ENCODE assay signal across 15 cellular contexts in the genomic region with DNA sequence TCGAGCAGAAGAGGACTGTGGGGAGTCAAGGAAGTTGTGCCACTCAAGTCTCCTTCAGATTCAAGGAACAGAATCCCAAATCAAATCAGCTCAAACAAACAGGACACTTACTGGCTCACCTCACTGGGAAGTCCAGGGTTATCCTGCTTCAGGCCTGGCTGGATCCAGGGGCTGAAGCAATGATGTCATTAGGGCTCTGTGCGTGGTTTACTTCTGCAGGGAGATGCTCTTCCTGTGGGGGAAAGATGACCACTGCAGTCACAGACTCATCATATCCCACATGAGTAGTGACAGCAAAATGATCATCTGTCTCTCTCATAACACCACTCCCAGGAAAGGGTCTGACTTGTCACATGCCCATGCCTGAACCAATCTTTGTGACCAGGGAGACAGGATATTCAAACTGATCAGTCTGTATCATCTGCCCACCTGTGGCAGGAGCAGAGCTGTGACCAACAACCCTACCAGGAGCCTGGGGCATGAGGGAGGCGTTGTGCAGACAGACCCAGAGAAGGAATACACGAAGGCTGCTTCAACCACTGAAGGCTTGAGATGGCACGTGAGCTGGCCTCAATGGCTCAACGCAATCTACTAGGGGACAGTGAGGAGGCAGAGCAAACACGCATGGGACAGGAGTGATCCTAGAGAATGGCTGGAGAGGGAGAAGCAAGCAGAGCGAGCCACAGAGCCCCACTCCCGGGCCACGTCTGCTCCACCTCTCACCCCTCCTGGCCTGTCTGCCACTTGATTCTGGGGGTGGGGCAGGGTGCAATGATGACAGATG. TPM values are rescaled to one million over a fixed set of nuclear protein-coding genes. Genes with fewer than 3 reads are reported as not detected.
DNase-seq lines count a peak whose midpoint lies in the region; ATAC-seq and TF ChIP-seq lines count a peak whose summit lies in the region.
"Had no signal": no experiment of that assay in that cellular context is flagged by ENCODE, and none has a peak within 500 bp of the region (broad histone marks: within the 10 kb centered on the region; RNA-seq: fewer than 3 reads in every experiment).

No MANE protein-coding gene starts in this region.

- H2BK15ac ChIP-seq in H9 (ENCODE audit: low read depth, low read length) (no peak overlapping the region), mesenchymal stem cell (ENCODE audit: low read depth, poor library complexity, severe bottlenecking) (no peak overlapping the region)

- no CpG with 5 or more reads among the region's 10 CpGs for WGBS in H9 (ENCODE audit: extremely low coverage, insufficient read length, low lambda C conversion rate)
- WGBS in mesenchymal stem cell, result 94% methylated on average over 8 of the region's 10 CpGs
- WGBS in ovary, 3 donors, result 82 to 89% (median 88%) methylated on average over 10 of the region's 10 CpGs

- H3K4me1 Mint-ChIP-seq in H9, result peaks cover 21 to 22% of the 10 kb centered on the region in 2 experiments
- no peaks in the 10 kb centered on the region for H3K4me1 Mint-ChIP-seq in activated naive CD8-positive, alpha-beta T cell treated with anti-CD3 and anti-CD28 coated beads, Interleukin-2, amount 50 U/mL, for 24 hours
- peaks cover 17% of the 10 kb centered on the region for H3K4me1 Mint-ChIP-seq in osteocyte (ENCODE audit: unreplicated experiment)
- H3K4me1 Mint-ChIP-seq: CD14-positive monocyte had no signal

- TF ChIP-seq POLR2A in ovary (IDR thresholded peaks at IDR 0.05), result no peak

- H2AK5ac ChIP-seq in H9 (ENCODE audit: insufficient read length, low read length), result no peak overlapping the region
- no peak overlapping the region for H2AK5ac ChIP-seq in mesenchymal stem cell (ENCODE audit: low read length, severe bottlenecking)

- no peak overlapping the region for H4K91ac ChIP-seq in H9 (ENCODE audit: insufficient read length, low read depth, low read length)
- no peak overlapping the region for H4K91ac ChIP-seq in mesenchymal stem cell (ENCODE audit: low read length)

- no peak for ATAC-seq in RWPE2 (ENCODE audit: low read depth)
- ATAC-seq in activated naive CD8-positive, alpha-beta T cell treated with anti-CD3 and anti-CD28 coated beads, Interleukin-2, amount 50 U/mL, for 24 hours, result no peak
- ATAC-seq: CD8-positive, alpha-beta T cell had no signal

- H3K79me1 ChIP-seq in H9 (ENCODE audit: insufficient read depth, low read depth, low read length, poor library complexity, severe bottlenecking) (no peaks in the 10 kb centered on the region), mesenchymal stem cell (replicated peaks; ENCODE audit: low read length, poor library complexity, severe bottlenecking) (no peaks in the 10 kb centered on the region)

- H3K4me3 Mint-ChIP-seq in H9 (no peak overlapping the region), osteocyte (ENCODE audit: unreplicated experiment) (no peak overlapping the region)
- no peak overlapping the region for H3K4me3 Mint-ChIP-seq in activated naive CD8-positive, alpha-beta T cell treated with anti-CD3 and anti-CD28 coated beads, Interleukin-2, amount 50 U/mL, for 24 hours
- H3K4me3 Mint-ChIP-seq: CD14-positive monocyte; CD8-positive, alpha-beta T cell had no signal

- H2AFZ ChIP-seq in H9 (ENCODE audit: low read length) (no peak overlapping the region), mesenchymal stem cell (ENCODE audit: low read depth, low read length) (no peak overlapping the region)

- H3K23ac ChIP-seq in H9 (ENCODE audit: insufficient read length, low read depth, low read length) (no peak overlapping the region), mesenchymal stem cell (ENCODE audit: low read length in 2 of 2) (no peak overlapping the region)

- no peak for TF ChIP-seq EP300 in ovary (IDR thresholded peaks at IDR 0.05)

- H4K5ac ChIP-seq in H9 (ENCODE audit: insufficient read length, low read depth, low read length), result no peak overlapping the region

- H2BK5ac ChIP-seq in H9 (ENCODE audit: insufficient read length, low read length) (no peak overlapping the region), mesenchymal stem cell (ENCODE audit: low read depth, low read length, poor library complexity, severe bottlenecking) (no peak overlapping the region)

- DNase-seq in H9 (no peak), RWPE2 (ENCODE audit: low spot score) (peak; percentile 19), osteocyte (ENCODE audit: extremely low spot score, unreplicated experiment) (peak; percentile 80), mesenchymal stem cell (no peak), Ammon's horn (ENCODE audit: low spot score) (no peak), ovary (no peak)
- DNase-seq in activated naive CD8-positive, alpha-beta T cell treated with anti-CD3 and anti-CD28 coated beads, Interleukin-2, amount 50 U/mL, for 24 hours, result no peak
- no peak for DNase-seq in stimulated activated CD4-positive, alpha-beta T cell treated with anti-CD3 and anti-CD28 coated beads, Interleukin-4, amount 100 ng/mL, for 4 hours
- DNase-seq: CD8-positive, alpha-beta T cell; COR-L47; DMS153; DMS79 treated with DMSO at 0.1 percent for 48 hours; EL; IMR-90 had no signal

- no peaks in the 10 kb centered on the region for H4K20me1 ChIP-seq in H9 (ENCODE audit: control insufficient read depth, insufficient read depth, insufficient read length)

- no peak overlapping the region for H2BK120ac ChIP-seq in H9 (ENCODE audit: low read depth, low read length, poor library complexity, severe bottlenecking)
- H2BK120ac ChIP-seq in mesenchymal stem cell (ENCODE audit: low read depth, low read length), result no peak overlapping the region

- H3K23me2 ChIP-seq in H9 (ENCODE audit: insufficient read length, low read depth, low read length, poor library complexity, severe bottlenecking), result no peaks in the 10 kb centered on the region

- H3K27ac ChIP-seq in H9 (ENCODE audit: insufficient read length, low read depth, low read length) (no peak overlapping the region), RWPE2 (ENCODE audit: poor library complexity, severe bottlenecking) (no peak overlapping the region), mesenchymal stem cell (ENCODE audit: low read length, poor library complexity, severe bottlenecking) (no peak overlapping the region), ovary (no peak overlapping the region)

- no peak overlapping the region for H3T11ph ChIP-seq in H9 (ENCODE audit: low read length)

- intact Hi-C loops in ovary (cut with DNase I), result no loop called here

- H3K27me3 Mint-ChIP-seq in H9 (ENCODE audit: low read depth), result peaks cover 6% of the 10 kb centered on the region; the same call in 1 of the 2 replicates
- H3K27me3 Mint-ChIP-seq in activated naive CD8-positive, alpha-beta T cell treated with anti-CD3 and anti-CD28 coated beads, Interleukin-2, amount 50 U/mL, for 24 hours, result peaks cover 10% of the 10 kb centered on the region
- H3K27me3 Mint-ChIP-seq in osteocyte (ENCODE audit: unreplicated experiment), result peaks cover 29% of the 10 kb centered on the region

- H4K8ac ChIP-seq in H9 (replicated peaks; ENCODE audit: insufficient read length, low read depth, low read length) (no peak overlapping the region), mesenchymal stem cell (ENCODE audit: low read length) (no peak overlapping the region)

- no peak overlapping the region for H3K4me2 ChIP-seq in H9 (ENCODE audit: insufficient read depth, insufficient read length, low read length)
- H3K4me2 ChIP-seq in mesenchymal stem cell (ENCODE audit: low read length, poor library complexity, severe bottlenecking), result no peak overlapping the region

- H3K4me3 ChIP-seq in RWPE2 (ENCODE audit: severe bottlenecking) (no peak overlapping the region), mesenchymal stem cell (ENCODE audit: insufficient read depth in 1 of 2, low read depth in 1 of 2, low read length in 2 of 2) (no peak overlapping the region), ovary (no peak overlapping the region)

- H2BK12ac ChIP-seq in H9 (ENCODE audit: insufficient read length, low read depth, low read length) (no peak overlapping the region), mesenchymal stem cell (ENCODE audit: low read length in 2 of 2) (no peak overlapping the region)

- H3K9me3 ChIP-seq in H9 (ENCODE audit: control insufficient read depth, low read depth, low read length) (no peaks in the 10 kb centered on the region), RWPE2 (ENCODE audit: severe bottlenecking) (no peaks in the 10 kb centered on the region), mesenchymal stem cell (ENCODE audit: control insufficient read depth, low read length) (peaks cover 8% of the 10 kb centered on the region), ovary (no peaks in the 10 kb centered on the region)

- TF ChIP-seq CTCF in H9 (conservative IDR thresholded peaks at IDR 0.05) (no peak), RWPE2 (IDR thresholded peaks at IDR 0.05; ENCODE audit: poor library complexity, severe bottlenecking) (no peak), osteocyte (IDR thresholded peaks at IDR 0.05) (no peak), ovary (IDR thresholded peaks at IDR 0.05) (no peak)

- H3K27ac Mint-ChIP-seq in H9 (peak overlapping the region in 2 of 3 experiments; percentile 11 to 49; a peak in 3 of 7 replicates), osteocyte (ENCODE audit: unreplicated experiment) (no peak overlapping the region)
- peak overlapping the region; percentile 42 for H3K27ac Mint-ChIP-seq in activated naive CD8-positive, alpha-beta T cell treated with anti-CD3 and anti-CD28 coated beads, Interleukin-2, amount 50 U/mL, for 24 hours
- H3K27ac Mint-ChIP-seq: CD14-positive monocyte; CD8-positive, alpha-beta T cell had no signal

- H3K14ac ChIP-seq in H9 (ENCODE audit: insufficient read depth, low read length) (no peak overlapping the region), mesenchymal stem cell (ENCODE audit: low read length in 2 of 2) (peak overlapping the region in 1 of 2 experiments; percentile 6)

- no peaks in the 10 kb centered on the region for H3K4me1 ChIP-seq in H9 (ENCODE audit: insufficient read depth, low read length)
- H3K4me1 ChIP-seq in RWPE2 (ENCODE audit: insufficient read depth, poor library complexity, severe bottlenecking), result peaks cover 32% of the 10 kb centered on the region
- H3K4me1 ChIP-seq in mesenchymal stem cell (ENCODE audit: control insufficient read depth, insufficient read depth, low read depth, low read length), result peaks cover 5% of the 10 kb centered on the region
- H3K4me1 ChIP-seq in ovary (ENCODE audit: insufficient read depth), result no peaks in the 10 kb centered on the region

- peak overlapping the region; percentile 2 for H3K18ac ChIP-seq in H9 (ENCODE audit: insufficient read length, low read depth, low read length)
- H3K18ac ChIP-seq in mesenchymal stem cell (ENCODE audit: low read depth in 1 of 2, low read length in 2 of 2), result no peak overlapping the region

- no peak overlapping the region for H2BK20ac ChIP-seq in H9 (ENCODE audit: low read depth, low read length, poor library complexity, severe bottlenecking)

- H3K36me3 ChIP-seq in RWPE2 (ENCODE audit: low read depth), result no peaks in the 10 kb centered on the region
- no peaks in the 10 kb centered on the region for H3K36me3 ChIP-seq in mesenchymal stem cell (ENCODE audit: control insufficient read depth in 1 of 2, insufficient read depth in 2 of 2, low read depth in 1 of 2, low read length in 2 of 2)
- no peaks in the 10 kb centered on the region for H3K36me3 ChIP-seq in ovary

- H3K9ac ChIP-seq in H9 (ENCODE audit: extremely low read depth, insufficient read length, low read length) (no peak overlapping the region), mesenchymal stem cell (ENCODE audit: low read length) (no peak overlapping the region)

- H3K56ac ChIP-seq in H9 (ENCODE audit: insufficient read length, low read depth, low read length), result no peak overlapping the region

- no peaks in the 10 kb centered on the region for H3K27me3 ChIP-seq in H9 (ENCODE audit: insufficient read depth, low read length)
- H3K27me3 ChIP-seq in RWPE2 (ENCODE audit: insufficient read depth, poor library complexity, severe bottlenecking), result no peaks in the 10 kb centered on the region
- H3K27me3 ChIP-seq in mesenchymal stem cell (ENCODE audit: control insufficient read depth in 1 of 2, insufficient read depth in 1 of 2, low read length in 2 of 2), result peaks cover 8 to 20% of the 10 kb centered on the region in 2 experiments
- H3K27me3 ChIP-seq in ovary, result no peaks in the 10 kb centered on the region

- no peaks in the 10 kb centered on the region; a peak in 1 of 7 replicates for H3K36me3 Mint-ChIP-seq in H9 (ENCODE audit: insufficient read depth in 1 of 3, low read depth in 3 of 3)
- H3K36me3 Mint-ChIP-seq in activated naive CD8-positive, alpha-beta T cell treated with anti-CD3 and anti-CD28 coated beads, Interleukin-2, amount 50 U/mL, for 24 hours (ENCODE audit: low read depth), result no peaks in the 10 kb centered on the region
- no peaks in the 10 kb centered on the region for H3K36me3 Mint-ChIP-seq in osteocyte (ENCODE audit: unreplicated experiment)
- H3K36me3 Mint-ChIP-seq: CD14-positive monocyte; CD8-positive, alpha-beta T cell had no signal

- H3K79me2 ChIP-seq in H9 (ENCODE audit: insufficient read depth, low read length), result no peaks in the 10 kb centered on the region

- H3K4ac ChIP-seq in H9 (ENCODE audit: low read depth, low read length) (no peak overlapping the region), mesenchymal stem cell (ENCODE audit: low read depth in 1 of 2, low read length in 2 of 2) (no peak overlapping the region)

- peaks cover 2 to 5% of the 10 kb centered on the region in 2 experiments; a peak in 4 of 5 replicates for H3K9me3 Mint-ChIP-seq in H9
- H3K9me3 Mint-ChIP-seq in activated naive CD8-positive, alpha-beta T cell treated with anti-CD3 and anti-CD28 coated beads, Interleukin-2, amount 50 U/mL, for 24 hours, result no peaks in the 10 kb centered on the region
- H3K9me3 Mint-ChIP-seq in osteocyte (ENCODE audit: unreplicated experiment), result no peaks in the 10 kb centered on the region
- H3K9me3 Mint-ChIP-seq: CD8-positive, alpha-beta T cell had no signal

RNA-seq across cellular contexts. Expression of a gene that starts 27.6 kb away (rescaled TPM):
- total RNA-seq in H9 (2021) (4.5 and 5.5 TPM in 2 replicates), osteocyte (9.1 and 9.6 TPM in 2 replicates), ovary (1 to 10 TPM in 3 of 7 donors, under 1 TPM in 4; 0.15 to 1.8 (median 0.79) TPM)
- polyA plus RNA-seq in mesenchymal stem cell (2013, experiment 1 of 2), result 0.83 TPM
- 0.82 TPM for polyA plus RNA-seq in mesenchymal stem cell (2013, experiment 2 of 2)
- 1 to 10 TPM in 1 of 2 donors, under 1 TPM in 1; 0.54 to 7.0 TPM for polyA plus RNA-seq in ovary
- polyA plus RNA-seq: CD14-positive monocyte had no signal

Comparison
In these comparisons a context has a peak if more than half of its experiments do, and no peak if none do; other contexts are left out.
1. DNase-seq: peak in RWPE2 (single experiment) and osteocyte (single experiment); none in H9 (single experiment), activated naive CD8-positive, alpha-beta T cell treated with anti-CD3 and anti-CD28 coated beads, Interleukin-2, amount 50 U/mL, for 24 hours (single experiment), mesenchymal stem cell (single experiment), stimulated activated CD4-positive, alpha-beta T cell treated with anti-CD3 and anti-CD28 coated beads, Interleukin-4, amount 100 ng/mL, for 4 hours (0 of 2), Ammon's horn (single experiment) and ovary (0 of 5).